ENCODE assay signal across 8 cellular contexts in genomic region chr3:52532517-52532837, GRCh38. TPM values are rescaled to one million over a fixed set of nuclear protein-coding genes. Genes with fewer than 3 reads are reported as not detected.
DNase-seq lines count a peak whose midpoint lies in the region; ATAC-seq, FAIRE-seq and TF ChIP-seq lines count a peak whose summit lies in the region.

No MANE protein-coding gene starts in this region.

- POLR2A ChIA-PET in activated CD8-positive, alpha-beta T cell treated with anti-CD3 and anti-CD28 coated beads for 36 hours (lab: Charles Lee), result interaction anchor here (0.6 to 1.0 kb wide), 2 partner anchors 43 to 72 kb away, joined by 3 read pairs; no protein-coding TSS in a partner anchor

- CTCF ChIA-PET in activated CD8-positive, alpha-beta T cell treated with anti-CD3 and anti-CD28 coated beads for 36 hours (lab: Charles Lee), result no interaction called here

- peak; percentile 57 for DNase-seq in CD14-positive monocyte (ENCODE audit: low spot score)
- peak; percentile 52 for DNase-seq in HK-2 (ENCODE audit: unreplicated experiment)
- DNase-seq in activated CD8-positive, alpha-beta T cell treated with anti-CD3 and anti-CD28 coated beads for 36 hours, result peak; percentile 72
- DNase-seq in frontal cortex (ENCODE audit: low spot score in 2 of 2), result peak; percentile 24 to 42
- DNase-seq in progenitor cell of endocrine pancreas (ENCODE audit: low spot score, unreplicated experiment), result no peak
- DNase-seq in H4 (ENCODE audit: low spot score), result no peak
- no peak for DNase-seq in SK-N-DZ (ENCODE audit: low spot score)

- no peak for ATAC-seq in activated CD8-positive, alpha-beta T cell treated with anti-CD3 and anti-CD28 coated beads for 36 hours
- ATAC-seq in GM21576 (IDR thresholded peaks at IDR 0.05; ENCODE audit: unreplicated experiment), result no peak

- no peak for TF ChIP-seq CTCF in CD14-positive monocyte (IDR thresholded peaks at IDR 0.05)
- no peak for TF ChIP-seq CTCF in activated CD8-positive, alpha-beta T cell treated with anti-CD3 and anti-CD28 coated beads for 36 hours (IDR thresholded peaks at IDR 0.05)
- no peak for TF ChIP-seq CTCF in progenitor cell of endocrine pancreas (IDR thresholded peaks at IDR 0.05; ENCODE audit: unreplicated experiment)

- peaks cover 6 to 11% of the 10 kb centered on the region in 2 donors for H3K36me3 Mint-ChIP-seq in CD14-positive monocyte
- H3K36me3 Mint-ChIP-seq in activated CD8-positive, alpha-beta T cell treated with anti-CD3 and anti-CD28 coated beads for 36 hours (ENCODE audit: low read depth), result peaks cover 9% of the 10 kb centered on the region
- peaks cover 1% of the 10 kb centered on the region for H3K36me3 Mint-ChIP-seq in progenitor cell of endocrine pancreas (ENCODE audit: insufficient read depth)

- H3K27me3 Mint-ChIP-seq in CD14-positive monocyte (ENCODE audit: low read depth in 3 of 3) (peaks cover 6 to 17% (median 15%) of the 10 kb centered on the region in 3 donors), progenitor cell of endocrine pancreas (no peaks in the 10 kb centered on the region)
- H3K27me3 Mint-ChIP-seq in activated CD8-positive, alpha-beta T cell treated with anti-CD3 and anti-CD28 coated beads for 36 hours, result no peaks in the 10 kb centered on the region

- H3K27ac Mint-ChIP-seq in CD14-positive monocyte (peak overlapping the region in 2 of 7 donors; percentile 30 to 46), progenitor cell of endocrine pancreas (peak overlapping the region; percentile 52)
- H3K27ac Mint-ChIP-seq in activated CD8-positive, alpha-beta T cell treated with anti-CD3 and anti-CD28 coated beads for 36 hours, result peak overlapping the region; percentile 67

- FAIRE-seq in frontal cortex (lab: Jason Lieb, UNC), result no peak

- H3K4me3 Mint-ChIP-seq in CD14-positive monocyte, result peak overlapping the region; percentile 70 to 88
- peak overlapping the region; percentile 84 for H3K4me3 Mint-ChIP-seq in activated CD8-positive, alpha-beta T cell treated with anti-CD3 and anti-CD28 coated beads for 36 hours
- H3K4me3 Mint-ChIP-seq in progenitor cell of endocrine pancreas (ENCODE audit: low read depth), result peak overlapping the region; percentile 82

- intact Hi-C loops in CD14-positive monocyte (cut with micrococcal nuclease), result loop anchor here (5.0 to 10.0 kb wide), 4 partner anchors 35 to 1148 kb away; partner anchors contain the start of genes GNL3 (in 1 of the 2), MANF (in 1 of the 2), PBRM1 (in 1 of the 2) and STAB1 (in 1 of the 2)
- intact Hi-C loops in activated CD8-positive, alpha-beta T cell treated with anti-CD3 and anti-CD28 coated beads for 36 hours (cut with micrococcal nuclease), result loop anchor here (10.0 kb wide), 1 partner anchor 152 kb away; the partner anchor contains the start of genes GNL3 and PBRM1

- H3K4me1 Mint-ChIP-seq in CD14-positive monocyte (peaks cover 33% of the 10 kb centered on the region), progenitor cell of endocrine pancreas (ENCODE audit: low read depth) (peaks cover 26% of the 10 kb centered on the region)
- H3K4me1 Mint-ChIP-seq in activated CD8-positive, alpha-beta T cell treated with anti-CD3 and anti-CD28 coated beads for 36 hours (ENCODE audit: low read depth), result peaks cover 18% of the 10 kb centered on the region

- no peaks in the 10 kb centered on the region for H3K9me3 Mint-ChIP-seq in CD14-positive monocyte
- H3K9me3 Mint-ChIP-seq in activated CD8-positive, alpha-beta T cell treated with anti-CD3 and anti-CD28 coated beads for 36 hours, result no peaks in the 10 kb centered on the region
- H3K9me3 Mint-ChIP-seq in progenitor cell of endocrine pancreas (ENCODE audit: low read depth), result no peaks in the 10 kb centered on the region

RNA-seq across cellular contexts. Expression of gene NT5DC2, which starts 1.2 kb away (rescaled TPM):
- under 1 TPM; 0.66 to 0.67 TPM for polyA plus RNA-seq in CD14-positive monocyte
- total RNA-seq in activated CD8-positive, alpha-beta T cell treated with anti-CD3 and anti-CD28 coated beads for 36 hours, result 10 to 100 TPM; 53.8 to 61.7 TPM
- total RNA-seq in frontal cortex (39.9 TPM), progenitor cell of endocrine pancreas (269 and 271 TPM in 2 replicates)
- 44.5 and 46.9 TPM in 2 replicates for total RNA-seq in H4 (2014; rRNA removed; shearing (Covaris generic))
- polyA plus RNA-seq in SK-N-DZ (2014; cell fraction: cytosol; rRNA removed), result 342 and 366 TPM in 2 replicates
- polyA plus RNA-seq in SK-N-DZ (2014; cell fraction: nucleus; rRNA removed), result 688 and 845 TPM in 2 replicates

RNA-seq across cellular contexts. Expression of gene UQCC5, which starts 3.9 kb away (rescaled TPM):
- 10 to 100 TPM; 43.3 to 52.1 TPM for polyA plus RNA-seq in CD14-positive monocyte
- 10 to 100 TPM; 14.0 to 20.5 TPM for total RNA-seq in activated CD8-positive, alpha-beta T cell treated with anti-CD3 and anti-CD28 coated beads for 36 hours
- total RNA-seq in frontal cortex (2.0 TPM), progenitor cell of endocrine pancreas (14.2 and 18.9 TPM in 2 replicates)
- 1.5 and 102 TPM in 2 replicates for total RNA-seq in H4 (2014; rRNA removed; shearing (Covaris generic))
- 2.0 and 2.7 TPM in 2 replicates for polyA plus RNA-seq in SK-N-DZ (2014; cell fraction: cytosol; rRNA removed)
- 6.9 and 147 TPM in 2 replicates for polyA plus RNA-seq in SK-N-DZ (2014; cell fraction: nucleus; rRNA removed)

RNA-seq across cellular contexts. Expression of gene STAB1, which starts 37.3 kb away (rescaled TPM):
- polyA plus RNA-seq in CD14-positive monocyte, result 10 to 100 TPM in 1 of 2 donors, 1 to 10 TPM in 1; 3.8 to 15.8 TPM
- total RNA-seq in activated CD8-positive, alpha-beta T cell treated with anti-CD3 and anti-CD28 coated beads for 36 hours, result under 1 TPM; 0.09 to 0.20 TPM
- total RNA-seq in frontal cortex (13.9 TPM), progenitor cell of endocrine pancreas (0.27 and 0.46 TPM in 2 replicates)
- total RNA-seq in H4 (2014; rRNA removed; shearing (Covaris generic)), result not detected in 2 replicates
- 0.17 and 0.36 TPM in 2 replicates for polyA plus RNA-seq in SK-N-DZ (2014; cell fraction: cytosol; rRNA removed)
- polyA plus RNA-seq in SK-N-DZ (2014; cell fraction: nucleus; rRNA removed), result 4.5 and 8.7 TPM in 2 replicates

Comparison
In these comparisons a context has a peak if more than half of its experiments do, and no peak if none do; other contexts are left out.
1. DNase-seq: peak in CD14-positive monocyte (single experiment), HK-2 (single experiment), activated CD8-positive, alpha-beta T cell treated with anti-CD3 and anti-CD28 coated beads for 36 hours (single experiment) and frontal cortex (2 of 2); none in progenitor cell of endocrine pancreas (single experiment), H4 (single experiment) and SK-N-DZ (single experiment).
2. RNA of gene STAB1, which starts 37.3 kb away (total RNA-seq): 13.9 TPM in frontal cortex (single experiment); 0.27 to 0.46 TPM in progenitor cell of endocrine pancreas, 0.09 to 0.20 TPM in activated CD8-positive, alpha-beta T cell treated with anti-CD3 and anti-CD28 coated beads for 36 hours and not detected in H4; every median in the first group is over 10 times any median in the second.
3. Peak in every context shown above with its lines, with median percentiles within 50 percentile points of each other: H3K4me3 Mint-ChIP-seq.